In genomic region chr1:117753232-117753631, GRCh38 we compare ENCODE assay signal across 14 cellular contexts.
DNase-seq lines count a peak whose midpoint lies in the region; ATAC-seq and TF ChIP-seq lines count a peak whose summit lies in the region.
"Had no signal": no experiment of that assay in that cellular context is flagged by ENCODE, and none has a peak within 500 bp of the region (broad histone marks: within the 10 kb centered on the region; RNA-seq: fewer than 3 reads in every experiment).

No MANE protein-coding gene starts in this region.

- no peak overlapping the region for H2BK5ac ChIP-seq in mesendoderm (ENCODE audit: low read length)

- H3K9ac ChIP-seq in BLaER1 treated with 17β-estradiol and CSF1 and Interleukin-3, amounts not matched to agents 10 nM and 100 nM = peak overlapping the region in 1 of 11 experiments; percentile 10; a peak in 1 of 22 replicates
- H3K9ac ChIP-seq in HCT116 (ENCODE audit: low read length) = no peak overlapping the region
- no peak overlapping the region for H3K9ac ChIP-seq in mesendoderm (ENCODE audit: low read length)

- no peak overlapping the region for H3K18ac ChIP-seq in mesendoderm (ENCODE audit: low read length)

- no peak overlapping the region for H4K5ac ChIP-seq in mesendoderm (ENCODE audit: low read length)

- WGBS in mesendoderm (ENCODE audit: extremely low coverage, insufficient coverage, low lambda C conversion rate) = no CpG with 5 or more reads among the region's 3 CpGs

- H3K27ac Mint-ChIP-seq in T-helper 17 cell = no peak overlapping the region
- H3K27ac Mint-ChIP-seq: B cell; CD4-positive, alpha-beta memory T cell had no signal

- POLR2A ChIA-PET in HCT116 (lab: Charles Lee) = no interaction called here

- H2AFZ ChIP-seq in HCT116 (ENCODE audit: low read depth, low read length, poor library complexity, severe bottlenecking) = peak overlapping the region; percentile 71

- no peak overlapping the region for H4K8ac ChIP-seq in mesendoderm (ENCODE audit: low read depth, low read length)

- H3K36me3 Mint-ChIP-seq in T-helper 17 cell (ENCODE audit: low read depth) = peaks cover 12% of the 10 kb centered on the region
- H3K36me3 Mint-ChIP-seq: CD4-positive, alpha-beta memory T cell had no signal

- DNase-seq in HCT116 (ENCODE audit: low read depth, low spot score) = no peak
- no peak for DNase-seq in T-helper 17 cell
- peak; percentile 8 for DNase-seq in mesendoderm
- no peak for DNase-seq in NCI-H1417 treated with DMSO at 0.1 percent for 48 hours (lab: John Stamatoyannopoulos, UW)
- no peak for DNase-seq in GDM1 (lab: John Stamatoyannopoulos, UW)
- DNase-seq in SK-N-DZ (ENCODE audit: low spot score) = no peak
- DNase-seq: CD4-positive, alpha-beta memory T cell; Karpas-422; NCI-H1694; NCI-H446; RPMI8226; SJCRH30 had no signal

- no peaks in the 10 kb centered on the region for H3K9me2 ChIP-seq in HCT116 (ENCODE audit: insufficient read depth)

- no peak overlapping the region for H3K23ac ChIP-seq in mesendoderm (ENCODE audit: low read length)

- H2BK15ac ChIP-seq in mesendoderm (replicated peaks; ENCODE audit: low read depth) = no peak overlapping the region

- H3K9me3 ChIP-seq in BLaER1 treated with 17β-estradiol and CSF1 and Interleukin-3, amounts not matched to agents 10 nM and 100 nM (replicated peaks in 1 of 11) = peaks cover 4 to 6% (median 5%) of the 10 kb centered on the region in 11 experiments; a peak in 16 of 22 replicates
- H3K9me3 ChIP-seq in HCT116 (ENCODE audit: control insufficient read depth in 1 of 2, insufficient read depth in 1 of 2, low read depth in 1 of 2, low read length in 2 of 2) (no peaks in the 10 kb centered on the region), T-helper 17 cell (ENCODE audit: control insufficient read depth, low read length, poor library complexity, severe bottlenecking) (no peaks in the 10 kb centered on the region)
- H3K9me3 ChIP-seq: SJCRH30 had no signal

- no peak for TF ChIP-seq CTCF in HCT116 (IDR thresholded peaks at IDR 0.05 in 2 of 3, conservative IDR thresholded peaks at IDR 0.05 in 1 of 3; ENCODE audit: borderline replicate concordance in 1 of 3, insufficient read depth in 1 of 3, low read depth in 2 of 3, low read length in 2 of 3)

- no peak for TF ChIP-seq RAD21 in HCT116 (IDR thresholded peaks at IDR 0.05; ENCODE audit: low read depth)

- H4K20me1 ChIP-seq in BLaER1 treated with 17β-estradiol and CSF1 and Interleukin-3, amounts not matched to agents 10 nM and 100 nM = no peaks in the 10 kb centered on the region
- H4K20me1 ChIP-seq in HCT116 (ENCODE audit: insufficient read depth) = no peaks in the 10 kb centered on the region

- peaks cover 22% of the 10 kb centered on the region for H3K4me1 Mint-ChIP-seq in T-helper 17 cell

- H3K4me3 Mint-ChIP-seq in T-helper 17 cell = peak overlapping the region; percentile 56
- H3K4me3 Mint-ChIP-seq: B cell; CD4-positive, alpha-beta memory T cell had no signal

- H3K4me2 ChIP-seq in BLaER1 treated with 17β-estradiol and CSF1 and Interleukin-3, amounts not matched to agents 10 nM and 100 nM = peak overlapping the region in 10 of 11 experiments; percentile 29 to 91 (median 68); a peak in 20 of 22 replicates
- H3K4me2 ChIP-seq in HCT116 (ENCODE audit: low read length) (no peak overlapping the region), mesendoderm (ENCODE audit: low read length) (no peak overlapping the region)

- no peaks in the 10 kb centered on the region for H3K79me1 ChIP-seq in mesendoderm (ENCODE audit: low read length)

- BruUV-seq in HCT116 (replicated peaks; lab: Mats Ljungman, UMichigan) = no TSS peak

- H3K36me3 ChIP-seq in BLaER1 treated with 17β-estradiol and CSF1 and Interleukin-3, amounts not matched to agents 10 nM and 100 nM = no peaks in the 10 kb centered on the region
- no peaks in the 10 kb centered on the region for H3K36me3 ChIP-seq in HCT116 (ENCODE audit: control insufficient read depth in 1 of 2, insufficient read depth in 2 of 2, low read length in 2 of 2)
- H3K36me3 ChIP-seq in mesendoderm (ENCODE audit: control insufficient read depth, insufficient read depth, low read length) = no peaks in the 10 kb centered on the region
- H3K36me3 ChIP-seq: SJCRH30 had no signal

- no peaks in the 10 kb centered on the region for H3K79me2 ChIP-seq in HCT116 (ENCODE audit: insufficient read depth, low read length)
- H3K79me2 ChIP-seq in mesendoderm (ENCODE audit: control insufficient read depth, insufficient read depth, low read length) = no peaks in the 10 kb centered on the region

- H3K27ac ChIP-seq in BLaER1 treated with 17β-estradiol and CSF1 and Interleukin-3, amounts not matched to agents 10 nM and 100 nM = peak overlapping the region in 3 of 11 experiments; percentile 30 to 38 (median 33); a peak in 4 of 22 replicates
- no peak overlapping the region for H3K27ac ChIP-seq in HCT116 (ENCODE audit: low read depth, low read length)
- H3K27ac ChIP-seq in mesendoderm (ENCODE audit: low read depth, low read length) = no peak overlapping the region
- H3K27ac ChIP-seq: SJCRH30 had no signal

- ATAC-seq in HCT116 = no peak
- ATAC-seq in T-helper 17 cell = no peak

- peaks cover 66% of the 10 kb centered on the region for H3K27me3 Mint-ChIP-seq in T-helper 17 cell

- RAD21 ChIA-PET in HCT116 (lab: Charles Lee; ENCODE audit: low non-redundant PET in 1 of 2, low total read pairs in 2 of 2, uncharacterized antibody in 2 of 2, unreplicated experiment in 2 of 2) = no interaction called here

- H3K4me1 ChIP-seq in BLaER1 treated with 17β-estradiol and CSF1 and Interleukin-3, amounts not matched to agents 10 nM and 100 nM = peaks cover under 1 to 39% (median 14%) of the 10 kb centered on the region in 10 experiments; a peak in 16 of 20 replicates
- H3K4me1 ChIP-seq in HCT116 (ENCODE audit: control insufficient read depth in 1 of 2, insufficient read depth in 2 of 2, low read length in 2 of 2) (peaks cover 0 to 6% of the 10 kb centered on the region in 2 experiments; a peak in 1 of 4 replicates), mesendoderm (ENCODE audit: control insufficient read depth, low read depth, low read length) (no peaks in the 10 kb centered on the region)

- H3K4me3 ChIP-seq in BLaER1 treated with 17β-estradiol and CSF1 and Interleukin-3, amounts not matched to agents 10 nM and 100 nM = 0 out of 20 replicates have a peak overlapping the region, but pooled peaks of 1 of the 10 experiments have one; percentile 50
- H3K4me3 ChIP-seq in HCT116 (replicated peaks in 1 of 2; ENCODE audit: low read depth in 1 of 2, low read length in 2 of 2) (no peak overlapping the region), mesendoderm (ENCODE audit: low read length) (no peak overlapping the region)
- H3K4me3 ChIP-seq: SJCRH30 had no signal

- H2BK120ac ChIP-seq in mesendoderm (ENCODE audit: low read depth, low read length) = no peak overlapping the region

- H3K27me3 ChIP-seq in BLaER1 treated with 17β-estradiol and CSF1 and Interleukin-3, amounts not matched to agents 10 nM and 100 nM = no peaks in the 10 kb centered on the region
- no peaks in the 10 kb centered on the region for H3K27me3 ChIP-seq in HCT116 (ENCODE audit: insufficient read depth, low read length)
- H3K27me3 ChIP-seq in mesendoderm (ENCODE audit: insufficient read depth, low read length, poor library complexity) = no peaks in the 10 kb centered on the region
- H3K27me3 ChIP-seq: SJCRH30 had no signal

- intact Hi-C loops in HCT116 (cut with micrococcal nuclease) = loop anchor here (5.0 to 10.0 kb wide), 3 partner anchors 41 to 628 kb away; partner anchors contain the start of gene TRIM45

- H2AK5ac ChIP-seq in mesendoderm (ENCODE audit: low read length) = no peak overlapping the region

- no peak for TF ChIP-seq POLR2A in HCT116 (IDR thresholded peaks at IDR 0.05; ENCODE audit: borderline replicate concordance, extremely low read depth, insufficient read depth, insufficient read length)

- H3K4ac ChIP-seq in mesendoderm (ENCODE audit: low read depth, low read length) = no peak overlapping the region

- CTCF ChIA-PET in HCT116 (lab: Charles Lee) = interaction anchor here (0.9 to 2.7 kb wide), 9 partner anchors 10 to 245 kb away, joined by 3 to 31 read pairs (median 5); no protein-coding TSS in a partner anchor

- no peak overlapping the region for H3K56ac ChIP-seq in mesendoderm (ENCODE audit: low read length)

TF ChIP-seq in HCT116, 20 proteins besides CTCF, POLR2A, EP300 and RAD21:
- TF ChIP-seq EZH2phosphoT487 (IDR thresholded peaks at IDR 0.05; ENCODE audit: borderline replicate concordance) (no peak), SRF (IDR thresholded peaks at IDR 0.05; ENCODE audit: low read depth) (no peak), ATF3 (IDR thresholded peaks at IDR 0.05) (no peak), FOSL1 (IDR thresholded peaks at IDR 0.05; ENCODE audit: low read depth) (no peak)

Comparison
In these comparisons a context has a peak if more than half of its experiments do, and no peak if none do; other contexts are left out.
1. H3K4me2 ChIP-seq: peak in BLaER1 treated with 17β-estradiol and CSF1 and Interleukin-3, amounts not matched to agents 10 nM and 100 nM (10 of 11); none in HCT116 (single experiment) and mesendoderm (single experiment).